In the genomic region with DNA sequence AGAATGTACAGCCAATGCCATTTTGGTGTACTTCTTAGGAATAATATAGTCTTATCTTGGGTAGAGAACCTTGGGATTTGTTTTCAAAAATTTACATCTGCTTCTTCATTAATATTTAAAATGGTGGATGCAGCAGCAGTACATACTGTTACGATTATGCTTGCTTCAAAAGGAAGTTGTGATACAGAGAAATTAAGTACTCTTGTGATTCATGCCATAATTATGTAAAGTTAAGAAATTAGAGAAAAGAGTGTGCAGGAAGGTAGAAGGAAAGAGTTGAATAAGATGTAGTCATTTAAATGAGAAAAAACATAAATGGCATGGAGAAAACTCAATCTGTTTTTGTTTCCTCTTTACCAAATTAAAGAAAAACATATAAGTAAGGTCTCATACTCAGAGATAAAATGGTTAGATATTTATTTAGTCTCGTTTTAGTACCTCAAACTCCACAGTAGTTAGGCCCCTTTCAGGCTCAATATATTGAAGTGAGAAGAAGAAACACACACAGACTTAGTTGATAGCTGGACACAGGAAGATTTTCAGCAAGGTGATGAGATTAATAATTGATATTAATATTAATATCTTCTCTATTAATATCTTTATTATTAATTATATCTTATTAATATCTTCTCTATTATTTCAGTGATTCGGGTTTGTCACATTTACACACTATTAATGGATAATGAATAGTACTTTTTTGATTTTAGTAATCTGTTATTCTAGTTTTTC, we compare ENCODE assay signal across 2 cellular contexts.
TF ChIP-seq lines count a peak whose summit lies in the region.

No MANE protein-coding gene starts in this region.

TF ChIP-seq in A549, 52 proteins besides CTCF, POLR2A, EP300 and RAD21:
- TF ChIP-seq RNF2 (IDR thresholded peaks at IDR 0.05; ENCODE audit: borderline replicate concordance, low read depth) (no peak), CHD4 (IDR thresholded peaks at IDR 0.05; ENCODE audit: borderline replicate concordance) (no peak), KDM5A (IDR thresholded peaks at IDR 0.05) (no peak), HOXB13 (CRISPR knock-in tag; IDR thresholded peaks at IDR 0.05; ENCODE audit: low read depth) (no peak), GATA3 (IDR thresholded peaks at IDR 0.05; ENCODE audit: borderline replicate concordance) (no peak)

TF ChIP-seq in HCT116, 20 proteins besides CTCF, POLR2A, EP300 and RAD21:
- TF ChIP-seq SRF (IDR thresholded peaks at IDR 0.05; ENCODE audit: low read depth) (no peak), ZBTB33 (IDR thresholded peaks at IDR 0.05; ENCODE audit: extremely low read depth, insufficient replicate concordance, low read length) (no peak), EGR1 (IDR thresholded peaks at IDR 0.05; ENCODE audit: low read depth) (no peak), FOSL1 (IDR thresholded peaks at IDR 0.05; ENCODE audit: low read depth) (no peak), JUND (IDR thresholded peaks at IDR 0.05) (no peak), ZFX (IDR thresholded peaks at IDR 0.05) (no peak), YY1 (IDR thresholded peaks at IDR 0.05; ENCODE audit: extremely low read depth, insufficient replicate concordance, low read depth, low read length) (no peak), TCF7L2 (IDR thresholded peaks at IDR 0.05; ENCODE audit: borderline replicate concordance, extremely low read depth, insufficient read depth, insufficient read length) (no peak), ZNF274 (IDR thresholded peaks at IDR 0.05; ENCODE audit: low read depth, low read length) (no peak), ATF3 (IDR thresholded peaks at IDR 0.05) (no peak), POLR2AphosphoS5 (IDR thresholded peaks at IDR 0.05; ENCODE audit: low read depth, low read length) (no peak)
